ENCODE assay signal across 5 cellular contexts in the genomic region with DNA sequence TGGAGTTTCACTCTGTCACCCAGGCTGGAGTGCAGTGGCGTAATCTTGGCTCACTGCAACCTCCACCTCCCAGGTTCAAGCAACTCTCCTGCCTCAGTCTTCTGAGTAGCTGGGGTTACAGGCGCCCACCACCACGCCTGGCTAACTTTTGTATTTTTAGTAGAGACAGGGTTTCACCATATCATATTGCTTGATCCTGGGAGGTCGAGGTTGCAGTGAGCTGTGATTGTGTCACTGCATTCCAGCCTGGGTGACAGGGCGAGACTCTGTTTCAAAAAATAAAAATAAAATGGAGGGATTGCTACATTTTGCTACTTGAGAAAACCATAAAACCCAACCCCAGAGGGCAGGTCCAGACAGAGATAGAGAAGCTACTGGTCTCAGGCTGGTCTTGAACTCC. TPM values are rescaled to one million over a fixed set of nuclear protein-coding genes. Genes with fewer than 3 reads are reported as not detected.
"Had no signal": no experiment of that assay in that cellular context is flagged by ENCODE, and none has a peak within 500 bp of the region (broad histone marks: within the 10 kb centered on the region; RNA-seq: fewer than 3 reads in every experiment).

No MANE protein-coding gene starts in this region.

RNA-seq across cellular contexts. Expression of gene SH2D6, which starts 35.4 kb away (rescaled TPM):
- total RNA-seq: cardiac muscle cell, epithelial cell of proximal tubule, gastroesophageal sphincter, heart left ventricle had no signal
- polyA plus RNA-seq: cardiac muscle cell; heart left ventricle; naive thymus-derived CD8-positive, alpha-beta T cell had no signal
